16 cellular contexts compared by ENCODE assay signal in the genomic region with DNA sequence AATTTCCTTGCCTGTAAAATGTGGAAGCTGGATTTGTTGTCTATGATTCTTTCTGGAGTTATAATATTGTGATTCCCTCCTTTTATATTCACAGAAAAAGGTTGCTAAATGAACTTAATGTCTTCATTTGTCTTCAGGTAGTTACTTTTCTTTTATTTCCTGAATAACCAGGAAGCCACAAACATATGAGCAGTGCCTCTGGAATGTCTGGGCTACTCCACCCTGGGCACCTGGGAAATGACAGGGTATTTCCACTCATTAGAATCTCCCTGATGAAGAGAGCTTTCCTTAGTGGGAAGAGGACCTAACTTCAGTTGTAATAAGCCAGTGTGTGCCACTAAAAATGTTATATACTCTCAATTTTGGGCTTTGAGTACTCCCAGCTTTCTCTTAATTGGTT. TPM values are rescaled to one million over a fixed set of nuclear protein-coding genes. Genes with fewer than 3 reads are reported as not detected.
DNase-seq lines count a peak whose midpoint lies in the region; ATAC-seq, FAIRE-seq and TF ChIP-seq lines count a peak whose summit lies in the region.
"Had no signal": no experiment of that assay in that cellular context is flagged by ENCODE, and none has a peak within 500 bp of the region (broad histone marks: within the 10 kb centered on the region; RNA-seq: fewer than 3 reads in every experiment).

No MANE protein-coding gene starts in this region.

- ATAC-seq in pancreas (peak in 1 of 4 donors; percentile 9), HG03280 (IDR thresholded peaks at IDR 0.05; ENCODE audit: unreplicated experiment) (no peak), HG03139 (IDR thresholded peaks at IDR 0.05; ENCODE audit: unreplicated experiment) (no peak)
- no peak for ATAC-seq in activated T-cell treated with anti-CD3 and anti-CD28 coated beads, Interleukin-2, amount 50 U/mL, for 72 hours (replicated peaks in 1 of 2)

- intact Hi-C loops in esophagus squamous epithelium (cut with DNase I), result no loop called here
- intact Hi-C loops in pancreas (cut with DNase I), result no loop called here

- TF ChIP-seq CTCF in esophagus squamous epithelium (IDR thresholded peaks at IDR 0.05) (no peak), pancreas (IDR thresholded peaks at IDR 0.05) (no peak)

- H3K9me3 Mint-ChIP-seq in activated T-cell treated with anti-CD3 and anti-CD28 coated beads, Interleukin-2, amount 50 U/mL, for 72 hours, result no peaks in the 10 kb centered on the region
- H3K9me3 Mint-ChIP-seq: neural progenitor cell had no signal

- TF ChIP-seq POLR2A in esophagus squamous epithelium (IDR thresholded peaks at IDR 0.05), result no peak

- H3K27me3 ChIP-seq in esophagus squamous epithelium, result no peaks in the 10 kb centered on the region
- no peaks in the 10 kb centered on the region for H3K27me3 ChIP-seq in pancreas
- H3K27me3 ChIP-seq: neural progenitor cell had no signal

- no peak overlapping the region for H3K27ac Mint-ChIP-seq in activated T-cell treated with anti-CD3 and anti-CD28 coated beads, Interleukin-2, amount 50 U/mL, for 72 hours
- H3K27ac Mint-ChIP-seq: B cell, neural progenitor cell had no signal

- DNase-seq in GM03348 (ENCODE audit: low spot score) (peak; percentile 14), RPMI7951 (ENCODE audit: low read depth) (peak; percentile 57), esophagus squamous epithelium (lab: John Stamatoyannopoulos, UW) (no peak), pancreas (peak in 1 of 6 donors; percentile 28)
- no peak for DNase-seq in activated T-cell treated with anti-CD3 and anti-CD28 coated beads, Interleukin-2, amount 50 U/mL, for 72 hours
- DNase-seq in stimulated activated CD4-positive, alpha-beta T cell treated with anti-CD3 and anti-CD28 coated beads, Interleukin-2, amount 100 ng/mL, for 48 hours, result no peak
- DNase-seq: activated CD4-positive, CD25-positive, alpha-beta regulatory T cell; aorta; erythroblast; SHP77; stimulated activated CD4-positive, alpha-beta T cell treated with anti-CD3 and anti-CD28 coated beads, Interleukin-12 subunit alpha, Interleukin-12 subunit beta, amount 100 ng/mL, for 4 hours; stimulated activated CD8-positive, alpha-beta memory T cell treated with anti-CD3 and anti-CD28 coated beads, Interleukin-4, amount 100 ng/mL, for 48 hours had no signal

- H3K27me3 Mint-ChIP-seq in activated T-cell treated with anti-CD3 and anti-CD28 coated beads, Interleukin-2, amount 50 U/mL, for 72 hours (ENCODE audit: low read depth), result no peaks in the 10 kb centered on the region
- H3K27me3 Mint-ChIP-seq: B cell had no signal

- no peaks in the 10 kb centered on the region for H3K36me3 ChIP-seq in esophagus squamous epithelium
- no peaks in the 10 kb centered on the region for H3K36me3 ChIP-seq in pancreas
- H3K36me3 ChIP-seq: neural progenitor cell had no signal

- H3K4me1 ChIP-seq in esophagus squamous epithelium (peaks cover 0 to 47% (median 7%) of the 10 kb centered on the region in 3 donors), pancreas (no peaks in the 10 kb centered on the region)

- H3K36me3 Mint-ChIP-seq in activated T-cell treated with anti-CD3 and anti-CD28 coated beads, Interleukin-2, amount 50 U/mL, for 72 hours (ENCODE audit: insufficient read depth in 2 of 2), result peaks cover 5 to 6% of the 10 kb centered on the region in 2 donors
- H3K36me3 Mint-ChIP-seq: neural progenitor cell had no signal

- no peak for FAIRE-seq in pancreas (lab: Jason Lieb, UNC)

- H3K9me3 ChIP-seq in esophagus squamous epithelium (no peaks in the 10 kb centered on the region), pancreas (no peaks in the 10 kb centered on the region)

- peak overlapping the region; percentile 60 to 83 (median 74) for H3K27ac ChIP-seq in esophagus squamous epithelium
- peak overlapping the region in 3 of 4 donors; percentile 1 to 53 (median 48) for H3K27ac ChIP-seq in pancreas
- H3K27ac ChIP-seq: neural progenitor cell had no signal

- H3K4me1 Mint-ChIP-seq in activated T-cell treated with anti-CD3 and anti-CD28 coated beads, Interleukin-2, amount 50 U/mL, for 72 hours (ENCODE audit: low read depth), result peaks cover 17% of the 10 kb centered on the region

- H3K4me3 ChIP-seq in esophagus squamous epithelium (no peak overlapping the region), pancreas (no peak overlapping the region)
- H3K4me3 ChIP-seq: neural progenitor cell had no signal

- H3K4me3 Mint-ChIP-seq in activated T-cell treated with anti-CD3 and anti-CD28 coated beads, Interleukin-2, amount 50 U/mL, for 72 hours, result no peak overlapping the region
- H3K4me3 Mint-ChIP-seq: B cell, neural progenitor cell had no signal

RNA-seq across cellular contexts. Expression of gene SLMAP, which starts 3.8 kb away (rescaled TPM):
- total RNA-seq in RPMI7951 (2014; rRNA removed; shearing (Covaris generic)), result 38.9 and 48.4 TPM in 2 replicates
- 100 to 1,000 TPM in 1 of 4 donors, 10 to 100 TPM in 3; 46.9 to 162 (median 67.9) TPM for total RNA-seq in esophagus squamous epithelium
- total RNA-seq in pancreas, result 10 to 100 TPM; 20.6 to 39.6 (median 23.8) TPM
- 10 to 100 TPM in 1 of 2 donors, 1 to 10 TPM in 1; 9.0 to 11.7 TPM for polyA plus RNA-seq in pancreas
- 10 to 100 TPM; 36.5 to 42.9 TPM for total RNA-seq in activated T-cell treated with anti-CD3 and anti-CD28 coated beads, Interleukin-2, amount 50 U/mL, for 72 hours

RNA-seq across cellular contexts. Expression of gene DENND6A, which starts 59.4 kb away (rescaled TPM):
- 19.9 and 28.5 TPM in 2 replicates for total RNA-seq in RPMI7951 (2014; rRNA removed; shearing (Covaris generic))
- total RNA-seq in esophagus squamous epithelium (10 to 100 TPM; 18.6 to 36.0 (median 24.4) TPM), pancreas (10 to 100 TPM in 1 of 6 donors, 1 to 10 TPM in 5; 7.2 to 12.0 (median 9.1) TPM)
- 1 to 10 TPM; 3.3 to 6.1 TPM for polyA plus RNA-seq in pancreas
- 10 to 100 TPM; 19.1 to 22.5 TPM for total RNA-seq in activated T-cell treated with anti-CD3 and anti-CD28 coated beads, Interleukin-2, amount 50 U/mL, for 72 hours

Comparison
In these comparisons a context has a peak if more than half of its experiments do, and no peak if none do; other contexts are left out.
1. DNase-seq: peak in GM03348 (single experiment) and RPMI7951 (single experiment); none in esophagus squamous epithelium (single experiment), activated T-cell treated with anti-CD3 and anti-CD28 coated beads, Interleukin-2, amount 50 U/mL, for 72 hours (0 of 2) and stimulated activated CD4-positive, alpha-beta T cell treated with anti-CD3 and anti-CD28 coated beads, Interleukin-2, amount 100 ng/mL, for 48 hours (0 of 2).